ENCODE assay signal across 8 cellular contexts in the genomic region with DNA sequence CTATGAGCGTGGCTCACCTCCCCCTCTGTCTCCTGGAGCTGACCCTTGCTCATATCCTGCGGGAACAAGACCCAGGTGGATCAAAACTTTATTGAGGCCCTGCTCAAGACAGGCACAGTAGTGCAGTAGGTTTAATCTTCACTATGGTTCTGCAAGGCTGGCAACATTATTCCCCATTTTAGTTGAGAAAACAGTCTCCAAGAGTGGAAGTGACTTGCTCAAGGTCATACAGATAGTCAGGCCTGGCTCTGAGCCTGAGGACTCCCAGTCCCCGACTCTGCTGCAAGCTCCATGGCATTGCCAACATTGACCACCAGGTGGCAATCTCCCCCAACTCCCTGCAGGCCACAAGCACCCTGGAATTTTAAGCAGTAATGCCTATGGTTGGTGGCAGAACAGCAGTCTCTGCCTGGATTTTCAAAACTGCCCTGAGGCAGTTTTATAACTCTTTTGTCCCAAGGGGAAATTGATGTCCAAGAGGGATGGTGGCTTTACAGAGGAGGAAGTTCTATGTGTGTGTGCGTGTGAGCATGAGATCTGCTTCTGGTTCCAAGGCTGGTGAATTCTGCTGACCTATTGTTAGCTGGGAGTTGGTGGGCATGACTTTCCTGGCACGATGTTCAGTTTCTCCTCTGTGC. TPM values are rescaled to one million over a fixed set of nuclear protein-coding genes. Genes with fewer than 3 reads are reported as not detected.
DNase-seq lines count a peak whose midpoint lies in the region; ATAC-seq and TF ChIP-seq lines count a peak whose summit lies in the region.

No MANE protein-coding gene starts in this region.

- DNase-seq in NCI-H345 (lab: John Stamatoyannopoulos, UW) (peak; percentile 82), cerebellum (ENCODE audit: low spot score) (peak; percentile 83), left kidney (ENCODE audit: low read depth, low spot score) (peak; percentile 90)
- DNase-seq in activated CD4-positive, alpha-beta T cell treated with anti-CD3 and anti-CD28 coated beads for 24 hours (ENCODE audit: low read depth in 2 of 2) = peak; percentile 62 to 71
- DNase-seq in stimulated activated CD4-positive, alpha-beta T cell treated with anti-CD3 and anti-CD28 coated beads, Interleukin-4, amount 100 ng/mL, for 1 hour = peak; percentile 74

- H3K4me3 ChIP-seq in GM12875 (ENCODE audit: low read depth, low read length) = no peak overlapping the region

- TF ChIP-seq CTCF in GM12875 (IDR thresholded peaks at IDR 0.05; ENCODE audit: borderline replicate concordance, insufficient read depth, low read depth, low read length) = peak; percentile 91

- peak; percentile 71 for ATAC-seq in HG03045 (IDR thresholded peaks at IDR 0.05; ENCODE audit: unreplicated experiment)
- no peak for ATAC-seq in HG03378 (IDR thresholded peaks at IDR 0.05; ENCODE audit: unreplicated experiment)

RNA-seq across cellular contexts. Expression of a gene that starts 34.1 kb away (rescaled TPM):
- 19.3 TPM for total RNA-seq in cerebellum
